Comparison of ENCODE assay signal across 8 cellular contexts in genomic region chr21:44301093-44301492, GRCh38. TPM values are rescaled to one million over a fixed set of nuclear protein-coding genes. Genes with fewer than 3 reads are reported as not detected.
DNase-seq lines count a peak whose midpoint lies in the region; ATAC-seq and TF ChIP-seq lines count a peak whose summit lies in the region.

No MANE protein-coding gene starts in this region.

- H2BK20ac ChIP-seq in H9 (ENCODE audit: low read depth, low read length, poor library complexity, severe bottlenecking), result no peak overlapping the region

- peaks cover 11% of the 10 kb centered on the region for H3K27me3 Mint-ChIP-seq in H9 (ENCODE audit: low read depth)
- no peaks in the 10 kb centered on the region for H3K27me3 Mint-ChIP-seq in activated CD4-positive, alpha-beta memory T cell treated with anti-CD3 and anti-CD28 coated beads for 36 hours

- POLR2A ChIA-PET in activated CD4-positive, alpha-beta memory T cell treated with anti-CD3 and anti-CD28 coated beads for 36 hours (lab: Charles Lee), result no interaction called here

- peak overlapping the region; percentile 66 to 80 for H3K4me3 Mint-ChIP-seq in H9
- peak overlapping the region; percentile 80 for H3K4me3 Mint-ChIP-seq in activated CD4-positive, alpha-beta memory T cell treated with anti-CD3 and anti-CD28 coated beads for 36 hours

- no peak overlapping the region for H2BK12ac ChIP-seq in H9 (ENCODE audit: insufficient read length, low read depth, low read length)

- no peak overlapping the region for H4K5ac ChIP-seq in H9 (ENCODE audit: insufficient read length, low read depth, low read length)

- no peak overlapping the region for H4K91ac ChIP-seq in H9 (ENCODE audit: insufficient read length, low read depth, low read length)

- H2AFZ ChIP-seq in H9 (ENCODE audit: low read length), result no peak overlapping the region

- H3T11ph ChIP-seq in H9 (ENCODE audit: low read length), result no peak overlapping the region

- TF ChIP-seq CTCF in H9 (conservative IDR thresholded peaks at IDR 0.05), result no peak

- no peaks in the 10 kb centered on the region for H4K20me1 ChIP-seq in H9 (ENCODE audit: control insufficient read depth, insufficient read depth, insufficient read length)

- no peaks in the 10 kb centered on the region for H3K27me3 ChIP-seq in H9 (ENCODE audit: insufficient read depth, low read length)
- H3K27me3 ChIP-seq in right cardiac atrium (ENCODE audit: control insufficient read depth, insufficient read depth), result no peaks in the 10 kb centered on the region
- H3K27me3 ChIP-seq in skeletal muscle tissue (ENCODE audit: control insufficient read depth in 3 of 3, insufficient read depth in 3 of 3, low read length in 3 of 3), result peaks cover 0 to 8% (median 3%) of the 10 kb centered on the region in 3 donors

- H3K4me1 Mint-ChIP-seq in H9, result peaks cover 18 to 32% of the 10 kb centered on the region in 2 experiments
- H3K4me1 Mint-ChIP-seq in activated CD4-positive, alpha-beta memory T cell treated with anti-CD3 and anti-CD28 coated beads for 36 hours (ENCODE audit: low read depth), result peaks cover 56% of the 10 kb centered on the region

- CTCF ChIA-PET in activated CD4-positive, alpha-beta memory T cell treated with anti-CD3 and anti-CD28 coated beads for 36 hours (lab: Charles Lee), result interaction anchor here (1.1 to 1.6 kb wide), 3 partner anchors 31 to 179 kb away, joined by 3 to 4 read pairs (median 3); no protein-coding TSS in a partner anchor

- H3K4me1 ChIP-seq in H9 (ENCODE audit: insufficient read depth, low read length), result no peaks in the 10 kb centered on the region; the same call in 1 of the 2 replicates
- H3K4me1 ChIP-seq in right cardiac atrium (ENCODE audit: control insufficient read depth, insufficient read depth, low read length), result peaks cover 3% of the 10 kb centered on the region
- peaks cover 33 to 45% (median 44%) of the 10 kb centered on the region in 3 donors for H3K4me1 ChIP-seq in skeletal muscle tissue (ENCODE audit: control insufficient read depth in 3 of 3, insufficient read depth in 3 of 3, low read length in 3 of 3)

- no peak overlapping the region for H3K4ac ChIP-seq in H9 (ENCODE audit: low read depth, low read length)

- peaks cover 5% of the 10 kb centered on the region for H3K23me2 ChIP-seq in H9 (ENCODE audit: insufficient read length, low read depth, low read length, poor library complexity, severe bottlenecking)

- H3K23ac ChIP-seq in H9 (ENCODE audit: insufficient read length, low read depth, low read length), result no peak overlapping the region

- no peaks in the 10 kb centered on the region for H3K36me3 ChIP-seq in skeletal muscle tissue (ENCODE audit: control insufficient read depth in 3 of 3, insufficient read depth in 3 of 3, low read length in 3 of 3)

- intact Hi-C loops in activated CD4-positive, alpha-beta memory T cell treated with anti-CD3 and anti-CD28 coated beads for 36 hours (cut with micrococcal nuclease), result loop anchor here (10.0 kb wide), 1 partner anchor 496 kb away; no protein-coding TSS in a partner anchor
- intact Hi-C loops in right cardiac atrium (cut with DNase I), result no loop called here

- H3K27ac Mint-ChIP-seq in H9, result no peak overlapping the region
- peak overlapping the region; percentile 45 for H3K27ac Mint-ChIP-seq in activated CD4-positive, alpha-beta memory T cell treated with anti-CD3 and anti-CD28 coated beads for 36 hours

- H3K4me2 ChIP-seq in H9 (ENCODE audit: insufficient read depth, insufficient read length, low read length), result peak overlapping the region; percentile 44

- H3K14ac ChIP-seq in H9 (ENCODE audit: insufficient read depth, low read length), result no peak overlapping the region

- no peak overlapping the region for H4K8ac ChIP-seq in H9 (replicated peaks; ENCODE audit: insufficient read length, low read depth, low read length)

- no peaks in the 10 kb centered on the region for H3K79me2 ChIP-seq in H9 (ENCODE audit: insufficient read depth, low read length)

- no peaks in the 10 kb centered on the region for H3K79me1 ChIP-seq in H9 (ENCODE audit: insufficient read depth, low read depth, low read length, poor library complexity, severe bottlenecking)

- no peak overlapping the region for H2BK5ac ChIP-seq in H9 (ENCODE audit: insufficient read length, low read length)

- no peak overlapping the region for H3K9ac ChIP-seq in H9 (ENCODE audit: extremely low read depth, insufficient read length, low read length)
- H3K9ac ChIP-seq in skeletal muscle tissue (ENCODE audit: low read depth in 1 of 3, low read length in 3 of 3), result peak overlapping the region in 2 of 3 donors; percentile 53 to 77

- DNase-seq in H9, result no peak
- no peak for DNase-seq in activated CD4-positive, alpha-beta memory T cell treated with anti-CD3 and anti-CD28 coated beads for 36 hours
- DNase-seq in right cardiac atrium, result peak in 1 of 3 donors; percentile 71
- DNase-seq in dedifferentiated amniotic fluid mesenchymal stem cell (ENCODE audit: extremely low spot score), result no peak
- DNase-seq in hippocampal formation (lab: John Stamatoyannopoulos, UW), result no peak

- H2BK120ac ChIP-seq in H9 (ENCODE audit: low read depth, low read length, poor library complexity, severe bottlenecking), result no peak overlapping the region

- no CpG with 5 or more reads among the region's 12 CpGs for WGBS in H9 (ENCODE audit: extremely low coverage, insufficient read length, low lambda C conversion rate)
- 55% methylated on average over 12 of the region's 12 CpGs for WGBS in right cardiac atrium

- H3K18ac ChIP-seq in H9 (ENCODE audit: insufficient read length, low read depth, low read length), result no peak overlapping the region

- peak overlapping the region; percentile 90 for H3K4me3 ChIP-seq in right cardiac atrium (ENCODE audit: low read length)
- H3K4me3 ChIP-seq in skeletal muscle tissue (ENCODE audit: low read length in 3 of 3), result peak overlapping the region; percentile 54 to 73 (median 71)

- H2AK5ac ChIP-seq in H9 (ENCODE audit: insufficient read length, low read length), result no peak overlapping the region

- no peak overlapping the region for H2BK15ac ChIP-seq in H9 (ENCODE audit: low read depth, low read length)

- H3K9me3 ChIP-seq in H9 (ENCODE audit: control insufficient read depth, low read depth, low read length), result no peaks in the 10 kb centered on the region
- no peaks in the 10 kb centered on the region for H3K9me3 ChIP-seq in right cardiac atrium (ENCODE audit: control insufficient read depth, low read length)
- H3K9me3 ChIP-seq in skeletal muscle tissue (ENCODE audit: control insufficient read depth in 3 of 3, low read length in 3 of 3), result no peaks in the 10 kb centered on the region

- H3K27ac ChIP-seq in H9 (ENCODE audit: insufficient read length, low read depth, low read length) (no peak overlapping the region), right cardiac atrium (ENCODE audit: low read length) (no peak overlapping the region), skeletal muscle tissue (ENCODE audit: low read depth, low read length) (no peak overlapping the region)

- ATAC-seq in right cardiac atrium, result no peak
- no peak for ATAC-seq in HG03095 (IDR thresholded peaks at IDR 0.05; ENCODE audit: unreplicated experiment)
- no peak for ATAC-seq in HG02610 (IDR thresholded peaks at IDR 0.05; ENCODE audit: unreplicated experiment)

- H3K56ac ChIP-seq in H9 (ENCODE audit: insufficient read length, low read depth, low read length), result no peak overlapping the region

- peaks cover 0 to 2% (median 0%) of the 10 kb centered on the region in 3 experiments; a peak in 1 of 7 replicates for H3K36me3 Mint-ChIP-seq in H9 (ENCODE audit: insufficient read depth in 1 of 3, low read depth in 3 of 3)
- H3K36me3 Mint-ChIP-seq in activated CD4-positive, alpha-beta memory T cell treated with anti-CD3 and anti-CD28 coated beads for 36 hours, result no peaks in the 10 kb centered on the region

- H3K9me3 Mint-ChIP-seq in H9, result no peaks in the 10 kb centered on the region
- no peaks in the 10 kb centered on the region for H3K9me3 Mint-ChIP-seq in activated CD4-positive, alpha-beta memory T cell treated with anti-CD3 and anti-CD28 coated beads for 36 hours

RNA-seq across cellular contexts. Expression of gene PFKL, which starts 1.2 kb away (rescaled TPM):
- total RNA-seq in H9 (2021) (105 and 107 TPM in 2 replicates), right cardiac atrium (10 to 100 TPM; 43.2 to 54.9 (median 49.6) TPM), skeletal muscle tissue (72.0 TPM)
- total RNA-seq in activated CD4-positive, alpha-beta memory T cell treated with anti-CD3 and anti-CD28 coated beads for 36 hours, result 100 to 1,000 TPM; 197 to 210 TPM
- polyA plus RNA-seq in right cardiac atrium, result 42.8 TPM

RNA-seq across cellular contexts. Expression of gene AIRE, which starts 15.4 kb away (rescaled TPM):
- total RNA-seq in H9 (2021), result 0.17 and 0.39 TPM in 2 replicates
- total RNA-seq in activated CD4-positive, alpha-beta memory T cell treated with anti-CD3 and anti-CD28 coated beads for 36 hours, result not detected
- total RNA-seq in right cardiac atrium, result under 1 TPM in 3 of 4 donors, not detected in 1; 0.11 to 0.14 (median 0.14) TPM
- polyA plus RNA-seq in right cardiac atrium, result 0.05 TPM
- total RNA-seq in skeletal muscle tissue, result not detected

RNA-seq across cellular contexts. Expression of gene CFAP410, which starts 38.1 kb away (rescaled TPM):
- 16.9 and 17.0 TPM in 2 replicates for total RNA-seq in H9 (2021)
- 10 to 100 TPM; 11.1 to 11.7 TPM for total RNA-seq in activated CD4-positive, alpha-beta memory T cell treated with anti-CD3 and anti-CD28 coated beads for 36 hours
- 10 to 100 TPM; 13.2 to 19.8 (median 17.6) TPM for total RNA-seq in right cardiac atrium
- 16.8 TPM for polyA plus RNA-seq in right cardiac atrium
- total RNA-seq in skeletal muscle tissue, result 11.0 TPM

RNA-seq across cellular contexts. Expression of gene DNMT3L, which starts 39.4 kb away (rescaled TPM):
- 0.70 and 0.77 TPM in 2 replicates for total RNA-seq in H9 (2021)
- total RNA-seq in activated CD4-positive, alpha-beta memory T cell treated with anti-CD3 and anti-CD28 coated beads for 36 hours, result not detected
- not detected for total RNA-seq in right cardiac atrium
- not detected for polyA plus RNA-seq in right cardiac atrium
- not detected for total RNA-seq in skeletal muscle tissue

RNA-seq across cellular contexts. Expression of gene TRPM2, which starts 52.3 kb away (rescaled TPM):
- total RNA-seq in H9 (2021) (0.11 and 0.68 TPM in 2 replicates), right cardiac atrium (1 to 10 TPM; 1.0 to 1.7 (median 1.4) TPM), skeletal muscle tissue (1.6 TPM)
- 1 to 10 TPM; 1.6 to 1.9 TPM for total RNA-seq in activated CD4-positive, alpha-beta memory T cell treated with anti-CD3 and anti-CD28 coated beads for 36 hours
- polyA plus RNA-seq in right cardiac atrium, result 0.61 TPM
